Comparison of ENCODE assay signal across 24 cellular contexts in genomic region chr12:113234483-113234882, GRCh38. TPM values are rescaled to one million over a fixed set of nuclear protein-coding genes. Genes with fewer than 3 reads are reported as not detected.
A peak's percentile ranks its signal among the peaks of the same experiment; 100 is the strongest.
DNase-seq lines count a peak whose midpoint lies in the region; TF ChIP-seq lines count a peak whose summit lies in the region.
"Had no signal": no experiment of that assay in that cellular context is flagged by ENCODE, and none has a peak within 500 bp of the region (broad histone marks: within the 10 kb centered on the region; RNA-seq: fewer than 3 reads in every experiment).

No MANE protein-coding gene starts in this region.

- H3K36me3 ChIP-seq in HEK293 (ENCODE audit: control insufficient read depth in 2 of 2, insufficient read depth in 1 of 2, low read length in 2 of 2) (peaks cover 0 to 34% of the 10 kb centered on the region in 2 experiments; a peak in 1 of 3 replicates), adrenal gland (replicated peaks in 1 of 2) (peaks cover 0 to 65% of the 10 kb centered on the region in 2 donors), parathyroid adenoma (ENCODE audit: control insufficient read depth, insufficient read depth, low read length) (no peaks in the 10 kb centered on the region), thyroid gland (peaks cover 11 to 12% of the 10 kb centered on the region in 2 donors)

- intact Hi-C loops in adrenal gland (cut with DNase I) = no loop called here
- intact Hi-C loops in thyroid gland (cut with DNase I) = no loop called here

- H3K9me3 ChIP-seq in HEK293 (ENCODE audit: control insufficient read depth, insufficient read depth, low read depth, low read length) = no peaks in the 10 kb centered on the region
- no peaks in the 10 kb centered on the region for H3K9me3 ChIP-seq in adrenal gland (replicated peaks in 1 of 3)
- H3K9me3 ChIP-seq in parathyroid adenoma (ENCODE audit: control insufficient read depth, low read length) = no peaks in the 10 kb centered on the region
- H3K9me3 ChIP-seq in thyroid gland = no peaks in the 10 kb centered on the region
- H3K9me3 ChIP-seq: colonic mucosa had no signal

- no peak overlapping the region for H3K4me3 ChIP-seq in HEK293 (ENCODE audit: low read depth, low read length)
- H3K4me3 ChIP-seq in adrenal gland = no peak overlapping the region
- no peak overlapping the region for H3K4me3 ChIP-seq in parathyroid adenoma (ENCODE audit: low read depth, low read length)
- H3K4me3 ChIP-seq in thyroid gland (replicated peaks in 1 of 3) = no peak overlapping the region
- H3K4me3 ChIP-seq: colonic mucosa, smooth muscle cell had no signal

- H3K27me3 ChIP-seq in adrenal gland (no peaks in the 10 kb centered on the region), parathyroid adenoma (ENCODE audit: control insufficient read depth, insufficient read depth, low read length) (no peaks in the 10 kb centered on the region), thyroid gland (no peaks in the 10 kb centered on the region)
- H3K27me3 ChIP-seq: colonic mucosa had no signal

- H3K4me2 ChIP-seq in parathyroid adenoma (ENCODE audit: low read length) = peak overlapping the region; percentile 31
- H3K4me2 ChIP-seq: smooth muscle cell had no signal

- H3K4me1 ChIP-seq in HEK293 (ENCODE audit: control insufficient read depth, insufficient read depth, low read length) (no peaks in the 10 kb centered on the region), adrenal gland (replicated peaks in 1 of 2) (peaks cover 55 to 86% of the 10 kb centered on the region in 2 donors), parathyroid adenoma (peaks cover 55% of the 10 kb centered on the region), thyroid gland (peaks cover 83 to 100% of the 10 kb centered on the region in 2 donors)

- H3K27ac ChIP-seq in HEK293 (ENCODE audit: extremely low read depth, low read depth, low read length) = no peak overlapping the region
- peak overlapping the region in 3 of 5 donors; percentile 1 to 86 (median 84) for H3K27ac ChIP-seq in adrenal gland
- H3K27ac ChIP-seq in parathyroid adenoma = peak overlapping the region; percentile 82
- H3K27ac ChIP-seq in thyroid gland = peak overlapping the region; percentile 94 to 98 (median 96)
- H3K27ac ChIP-seq: C4-2B, colonic mucosa had no signal

- CTCF ChIA-PET in HEK293 (lab: Yijun Ruan, JAX) = no interaction called here

- DNase-seq in adrenal gland = peak in 1 of 7 donors; percentile 8
- no peak for DNase-seq in thyroid gland
- no peak for DNase-seq in NCI-H524 (lab: John Stamatoyannopoulos, UW)
- DNase-seq in activated naive CD4-positive, alpha-beta T cell (lab: John Stamatoyannopoulos, UW) = no peak
- DNase-seq in mucosa of gallbladder (ENCODE audit: low spot score) = no peak
- DNase-seq: activated CD8-positive, alpha-beta memory T cell treated with anti-CD3 and anti-CD28 coated beads, Interleukin-2, amount 10 ng/mL, durations not matched to agents 7 days and 5 days; colonic mucosa; effector memory CD8-positive, alpha-beta T cell; foreskin fibroblast; GOT3; hippocampal formation; NCI-H1694 treated with DMSO at 0.1 percent for 48 hours; NCI-H2171; NCI-H524 treated with DMSO at 0.1 percent for 48 hours; NK-92 treated with Interleukin-12 subunit alpha and Interleukin-12 subunit beta, amount 100 ng/mL, for 24 hours; nucleus accumbens; SHP77 treated with DMSO at 0.1 percent for 48 hours; stimulated activated CD4-positive, alpha-beta T cell treated with anti-CD3 and anti-CD28 coated beads, Interleukin-2, amount 100 ng/mL, for 24 hours; SW 1271; T-helper 9 cell had no signal

- WGBS in adrenal gland, 4 donors = 81 to 90% (median 85%) methylated on average over 4 of the region's 4 CpGs
- 77 to 78% methylated on average over 4 of the region's 4 CpGs for WGBS in thyroid gland, 2 donors

- no peak for TF ChIP-seq POLR2A in adrenal gland (IDR thresholded peaks at IDR 0.05)
- TF ChIP-seq POLR2A in thyroid gland (IDR thresholded peaks at IDR 0.05) = no peak

- TF ChIP-seq CTCF in HEK293 (tag by site-specific recombination; IDR thresholded peaks at IDR 0.05) = no peak
- no peak for TF ChIP-seq CTCF in adrenal gland (IDR thresholded peaks at IDR 0.05)
- TF ChIP-seq CTCF in parathyroid adenoma (IDR thresholded peaks at IDR 0.05) = no peak
- no peak for TF ChIP-seq CTCF in thyroid gland (IDR thresholded peaks at IDR 0.05)

- H2AFZ ChIP-seq in parathyroid adenoma = no peak overlapping the region

- no peak overlapping the region for H3K9ac ChIP-seq in parathyroid adenoma

- peaks cover 7% of the 10 kb centered on the region for H3K79me2 ChIP-seq in parathyroid adenoma

- POLR2A ChIA-PET in HEK293 (lab: Yijun Ruan, JAX) = interaction anchor here (1.4 kb wide), 1 partner anchor 11 kb away, joined by 5 read pairs; no protein-coding TSS in a partner anchor

TF ChIP-seq in HEK293, 187 proteins besides CTCF, POLR2A, EP300 and RAD21:
- TF ChIP-seq ZNF600 (tag by site-specific recombination; IDR thresholded peaks at IDR 0.05) = no peak
- TF ChIP-seq GLIS1 (tag by site-specific recombination; IDR thresholded peaks at IDR 0.05) = peak; percentile 84

RNA-seq across cellular contexts. Expression of gene TPCN1, which starts 13.2 kb away (rescaled TPM):
- total RNA-seq in adrenal gland (100 to 1,000 TPM in 3 of 8 donors, 10 to 100 TPM in 5; 50.4 to 144 (median 90.5) TPM), thyroid gland (100 to 1,000 TPM in 2 of 4 donors, 10 to 100 TPM in 2; 58.3 to 135 (median 109) TPM), mucosa of gallbladder (97.1 TPM)
- polyA plus RNA-seq in adrenal gland = 100 to 1,000 TPM in 1 of 3 donors, 10 to 100 TPM in 2; 35.1 to 198 (median 80.6) TPM

RNA-seq across cellular contexts. Expression of gene RITA1, which starts 49.0 kb away (rescaled TPM):
- total RNA-seq in adrenal gland (10 to 100 TPM; 32.5 to 84.1 (median 42.5) TPM), thyroid gland (10 to 100 TPM; 26.6 to 39.6 (median 32.8) TPM), mucosa of gallbladder (21.5 TPM)
- 10 to 100 TPM; 17.5 to 19.6 (median 18.6) TPM for polyA plus RNA-seq in adrenal gland

RNA-seq across cellular contexts. Expression of gene DDX54, which starts 49.2 kb away (rescaled TPM):
- 100 to 1,000 TPM in 2 of 8 donors, 10 to 100 TPM in 6; 62.0 to 109 (median 79.9) TPM for total RNA-seq in adrenal gland
- 10 to 100 TPM; 27.9 to 60.5 (median 44.4) TPM for polyA plus RNA-seq in adrenal gland
- 10 to 100 TPM; 59.9 to 79.3 (median 68.8) TPM for total RNA-seq in thyroid gland
- 55.9 TPM for total RNA-seq in mucosa of gallbladder
